28 cellular contexts compared by ENCODE assay signal in genomic region chrX:69000857-69001256, GRCh38.
"Had no signal": no experiment of that assay in that cellular context is flagged by ENCODE, and none has a peak within 500 bp of the region (broad histone marks: within the 10 kb centered on the region; RNA-seq: fewer than 3 reads in every experiment).

No MANE protein-coding gene starts in this region.

- H3K9me3 ChIP-seq: heart left ventricle, left ventricle myocardium inferior, mucosa of descending colon, neutrophil, right lobe of liver, upper lobe of left lung, vagina had no signal

- H3K27me3 ChIP-seq: neutrophil, right lobe of liver, upper lobe of left lung, vagina had no signal

- H3K27me3 Mint-ChIP-seq: activated CD4-positive, alpha-beta memory T cell treated with anti-CD3 and anti-CD28 coated beads for 36 hours; T-helper 17 cell had no signal

- H3K4me3 ChIP-seq: heart left ventricle, left ventricle myocardium inferior, lung, mucosa of descending colon, right lobe of liver, upper lobe of left lung, vagina had no signal

- H3K27ac ChIP-seq: left ventricle myocardium inferior, neutrophil, right lobe of liver, vagina, WERI-Rb-1 had no signal

- DNase-seq: activated CD4-positive, alpha-beta memory T cell treated with anti-CD3 and anti-CD28 coated beads for 36 hours; activated CD4-positive, alpha-beta T cell treated with anti-CD3 and anti-CD28 coated beads for 48 hours; activated CD8-positive, alpha-beta memory T cell treated with anti-CD3 and anti-CD28 coated beads, Interleukin-2, amount 50 U/mL, for 4 hours; activated effector memory CD4-positive, alpha-beta T cell treated with anti-CD3 and anti-CD28 coated beads, Interleukin-2, amount 50 U/mL, for 16 hours; activated naive CD4-positive, alpha-beta T cell treated with anti-CD3 and anti-CD28 coated beads, Interleukin-2, amount 10 ng/mL, durations not matched to agents 7 days and 5 days; activated naive CD8-positive, alpha-beta T cell treated with anti-CD3 and anti-CD28 coated beads, Interleukin-2, amount 10 ng/mL, durations not matched to agents 7 days and 5 days; activated T-cell treated with anti-CD3 and anti-CD28 coated beads, Interleukin-2, amount 50 U/mL, for 1 hour; caudate nucleus; cortex of kidney; effector memory CD8-positive, alpha-beta T cell; foreskin fibroblast; heart left ventricle; left ventricle myocardium inferior; mucosa of descending colon; nephron progenitor cell; right lobe of liver; stimulated activated CD4-positive, alpha-beta T cell treated with anti-CD3 and anti-CD28 coated beads, Interleukin-12 subunit alpha, Interleukin-12 subunit beta, amount 100 ng/mL, for 4 hours; stimulated activated CD4-positive, alpha-beta T cell treated with anti-CD3 and anti-CD28 coated beads, Interleukin-4, amount 100 ng/mL, for 1 hour; T-helper 17 cell; upper lobe of left lung; WERI-Rb-1 had no signal

- H3K4me3 Mint-ChIP-seq: activated CD4-positive, alpha-beta memory T cell treated with anti-CD3 and anti-CD28 coated beads for 36 hours; activated naive CD4-positive, alpha-beta T cell treated with anti-CD3 and anti-CD28 coated beads, Interleukin-2, amount 10 ng/mL, durations not matched to agents 7 days and 5 days; activated naive CD8-positive, alpha-beta T cell treated with anti-CD3 and anti-CD28 coated beads, Interleukin-2, amount 10 ng/mL, durations not matched to agents 7 days and 5 days; activated T-helper 1 cell treated with anti-CD3 and anti-CD28 coated beads, Interleukin-12 subunit alpha, Interleukin-12 subunit beta, Interleukin-2, Interleukin-4 antibody, amounts not matched to agents 30 ng/mL and 10 ng/mL and 1 ng/mL, durations not matched to agents 14 hours and 24 hours and 36 hours; effector memory CD8-positive, alpha-beta T cell; nephron progenitor cell; stimulated activated effector memory CD8-positive, alpha-beta T cell treated with anti-CD3 and anti-CD28 coated beads, Interleukin-12 subunit alpha, Interleukin-12 subunit beta, amount 100 ng/mL, for 72 hours; stimulated activated naive CD8-positive, alpha-beta T cell treated with anti-CD3 and anti-CD28 coated beads, Interleukin-15, Interleukin-2, amounts not matched to agents 100 ng/mL and 50 ng/mL, for 24 hours; T-helper 17 cell had no signal

- H3K9me3 Mint-ChIP-seq: activated CD4-positive, alpha-beta memory T cell treated with anti-CD3 and anti-CD28 coated beads for 36 hours; activated naive CD4-positive, alpha-beta T cell treated with anti-CD3 and anti-CD28 coated beads, Interleukin-2, amount 10 ng/mL, durations not matched to agents 7 days and 5 days; activated naive CD8-positive, alpha-beta T cell treated with anti-CD3 and anti-CD28 coated beads, Interleukin-2, amount 10 ng/mL, durations not matched to agents 7 days and 5 days; activated T-helper 1 cell treated with anti-CD3 and anti-CD28 coated beads, Interleukin-12 subunit alpha, Interleukin-12 subunit beta, Interleukin-2, Interleukin-4 antibody, amounts not matched to agents 30 ng/mL and 10 ng/mL and 1 ng/mL, durations not matched to agents 14 hours and 24 hours and 36 hours; effector memory CD8-positive, alpha-beta T cell; stimulated activated effector memory CD8-positive, alpha-beta T cell treated with anti-CD3 and anti-CD28 coated beads, Interleukin-12 subunit alpha, Interleukin-12 subunit beta, amount 100 ng/mL, for 72 hours; stimulated activated naive CD8-positive, alpha-beta T cell treated with anti-CD3 and anti-CD28 coated beads, Interleukin-15, Interleukin-2, amounts not matched to agents 100 ng/mL and 50 ng/mL, for 24 hours had no signal

- H3K36me3 Mint-ChIP-seq: activated CD4-positive, alpha-beta memory T cell treated with anti-CD3 and anti-CD28 coated beads for 36 hours; activated naive CD4-positive, alpha-beta T cell treated with anti-CD3 and anti-CD28 coated beads, Interleukin-2, amount 10 ng/mL, durations not matched to agents 7 days and 5 days; activated naive CD8-positive, alpha-beta T cell treated with anti-CD3 and anti-CD28 coated beads, Interleukin-2, amount 10 ng/mL, durations not matched to agents 7 days and 5 days; stimulated activated effector memory CD8-positive, alpha-beta T cell treated with anti-CD3 and anti-CD28 coated beads, Interleukin-12 subunit alpha, Interleukin-12 subunit beta, amount 100 ng/mL, for 72 hours had no signal

- H3K36me3 ChIP-seq: heart left ventricle, left ventricle myocardium inferior, neutrophil, right lobe of liver, upper lobe of left lung, vagina, WERI-Rb-1 had no signal

- ATAC-seq: activated CD4-positive, CD25-positive, alpha-beta regulatory T cell treated with anti-CD3 and anti-CD28 coated beads, Interleukin-2, amount 50 U/mL, for 24 hours; effector memory CD8-positive, alpha-beta T cell; heart left ventricle; mucosa of descending colon; right lobe of liver; stimulated activated effector memory CD8-positive, alpha-beta T cell treated with anti-CD3 and anti-CD28 coated beads, Interleukin-12 subunit alpha, Interleukin-12 subunit beta, amount 100 ng/mL, for 72 hours; T-helper 17 cell had no signal

- H3K4me1 ChIP-seq: right lobe of liver had no signal

- H3K27ac Mint-ChIP-seq: activated CD4-positive, alpha-beta memory T cell treated with anti-CD3 and anti-CD28 coated beads for 36 hours; activated naive CD4-positive, alpha-beta T cell treated with anti-CD3 and anti-CD28 coated beads, Interleukin-2, amount 10 ng/mL, durations not matched to agents 7 days and 5 days; activated naive CD8-positive, alpha-beta T cell treated with anti-CD3 and anti-CD28 coated beads, Interleukin-2, amount 10 ng/mL, durations not matched to agents 7 days and 5 days; activated T-helper 1 cell treated with anti-CD3 and anti-CD28 coated beads, Interleukin-12 subunit alpha, Interleukin-12 subunit beta, Interleukin-2, Interleukin-4 antibody, amounts not matched to agents 30 ng/mL and 10 ng/mL and 1 ng/mL, durations not matched to agents 14 hours and 24 hours and 36 hours; effector memory CD8-positive, alpha-beta T cell; nephron progenitor cell; stimulated activated effector memory CD8-positive, alpha-beta T cell treated with anti-CD3 and anti-CD28 coated beads, Interleukin-12 subunit alpha, Interleukin-12 subunit beta, amount 100 ng/mL, for 72 hours; stimulated activated naive CD8-positive, alpha-beta T cell treated with anti-CD3 and anti-CD28 coated beads, Interleukin-15, Interleukin-2, amounts not matched to agents 100 ng/mL and 50 ng/mL, for 24 hours; T-helper 17 cell had no signal

- H3K4me1 Mint-ChIP-seq: activated naive CD4-positive, alpha-beta T cell treated with anti-CD3 and anti-CD28 coated beads, Interleukin-2, amount 10 ng/mL, durations not matched to agents 7 days and 5 days; activated naive CD8-positive, alpha-beta T cell treated with anti-CD3 and anti-CD28 coated beads, Interleukin-2, amount 10 ng/mL, durations not matched to agents 7 days and 5 days; stimulated activated effector memory CD8-positive, alpha-beta T cell treated with anti-CD3 and anti-CD28 coated beads, Interleukin-12 subunit alpha, Interleukin-12 subunit beta, amount 100 ng/mL, for 72 hours had no signal
